ENCODE assay signal across 16 cellular contexts in genomic region chr1:53551428-53551995, GRCh38.
DNase-seq lines count a peak whose midpoint lies in the region; ATAC-seq and TF ChIP-seq lines count a peak whose summit lies in the region.
"Had no signal": no experiment of that assay in that cellular context is flagged by ENCODE, and none has a peak within 500 bp of the region (broad histone marks: within the 10 kb centered on the region; RNA-seq: fewer than 3 reads in every experiment).

No MANE protein-coding gene starts in this region.

- no peak for TF ChIP-seq POLR2A in thyroid gland (IDR thresholded peaks at IDR 0.05)

- H3K9me3 ChIP-seq in RWPE2 (ENCODE audit: severe bottlenecking) (no peaks in the 10 kb centered on the region), upper lobe of right lung (no peaks in the 10 kb centered on the region), thyroid gland (no peaks in the 10 kb centered on the region)
- H3K9me3 ChIP-seq: colonic mucosa had no signal

- no peaks in the 10 kb centered on the region for H3K4me1 Mint-ChIP-seq in activated naive CD4-positive, alpha-beta T cell treated with anti-CD3 and anti-CD28 coated beads, Interleukin-2, amount 10 ng/mL, durations not matched to agents 7 days and 5 days

- H3K9me3 Mint-ChIP-seq in activated naive CD4-positive, alpha-beta T cell treated with anti-CD3 and anti-CD28 coated beads, Interleukin-2, amount 10 ng/mL, durations not matched to agents 7 days and 5 days = no peaks in the 10 kb centered on the region
- H3K9me3 Mint-ChIP-seq: activated naive CD4-positive, alpha-beta T cell treated with anti-CD3 and anti-CD28 coated beads, Interleukin-2, amount 50 U/mL, for 72 hours; HFFc6 had no signal

- H3K4me3 ChIP-seq in RWPE2 (ENCODE audit: severe bottlenecking) = no peak overlapping the region
- no peak overlapping the region for H3K4me3 ChIP-seq in upper lobe of right lung
- no peak overlapping the region for H3K4me3 ChIP-seq in thyroid gland (replicated peaks in 1 of 3)
- H3K4me3 ChIP-seq: colonic mucosa, smooth muscle cell had no signal

- H3K27me3 Mint-ChIP-seq in activated naive CD4-positive, alpha-beta T cell treated with anti-CD3 and anti-CD28 coated beads, Interleukin-2, amount 10 ng/mL, durations not matched to agents 7 days and 5 days = peaks cover 9% of the 10 kb centered on the region

- WGBS in thyroid gland, 2 donors = 84 to 93% methylated on average over 6 to 8 of the region's 8 CpGs

- no peaks in the 10 kb centered on the region for H3K36me3 ChIP-seq in RWPE2 (ENCODE audit: low read depth)
- H3K36me3 ChIP-seq in upper lobe of right lung = no peaks in the 10 kb centered on the region
- H3K36me3 ChIP-seq in thyroid gland = no peaks in the 10 kb centered on the region
- H3K36me3 ChIP-seq: colonic mucosa had no signal

- no peak for TF ChIP-seq CTCF in RWPE2 (IDR thresholded peaks at IDR 0.05; ENCODE audit: poor library complexity, severe bottlenecking)
- TF ChIP-seq CTCF in upper lobe of right lung (IDR thresholded peaks at IDR 0.05) = no peak
- TF ChIP-seq CTCF in thyroid gland (IDR thresholded peaks at IDR 0.05) = no peak

- peak; percentile 13 for DNase-seq in activated naive CD4-positive, alpha-beta T cell treated with anti-CD3 and anti-CD28 coated beads, Interleukin-2, amount 10 ng/mL, durations not matched to agents 7 days and 5 days
- DNase-seq in activated naive CD4-positive, alpha-beta T cell treated with Interleukin-2 at 50 U/mL for 16 hours = no peak
- peak; percentile 24 for DNase-seq in RWPE2 (ENCODE audit: low spot score)
- peak; percentile 45 for DNase-seq in islet precursor cell
- peak; percentile 29 for DNase-seq in upper lobe of right lung
- DNase-seq in thyroid gland = no peak
- DNase-seq in stimulated activated naive CD4-positive, alpha-beta T cell (lab: John Stamatoyannopoulos, UW) = no peak
- DNase-seq: activated CD4-positive, alpha-beta T cell treated with anti-CD3 and anti-CD28 coated beads for 4 hours; colonic mucosa; HFFc6; NCI-H1417 treated with DMSO at 0.1 percent for 48 hours; stimulated activated CD4-positive, alpha-beta T cell treated with anti-CD3 and anti-CD28 coated beads, Interleukin-4, amount 100 ng/mL, for 4 hours had no signal

- no peaks in the 10 kb centered on the region for H3K36me3 Mint-ChIP-seq in activated naive CD4-positive, alpha-beta T cell treated with anti-CD3 and anti-CD28 coated beads, Interleukin-2, amount 10 ng/mL, durations not matched to agents 7 days and 5 days
- H3K36me3 Mint-ChIP-seq: activated naive CD4-positive, alpha-beta T cell treated with anti-CD3 and anti-CD28 coated beads, Interleukin-2, amount 50 U/mL, for 72 hours had no signal

- CTCF ChIA-PET in activated naive CD4-positive, alpha-beta T cell treated with anti-CD3 and anti-CD28 coated beads, Interleukin-2, amount 10 ng/mL, durations not matched to agents 7 days and 5 days (lab: Charles Lee) = no interaction called here

- H3K27ac ChIP-seq in RWPE2 (ENCODE audit: poor library complexity, severe bottlenecking) (no peak overlapping the region), upper lobe of right lung (no peak overlapping the region), thyroid gland (no peak overlapping the region)
- H3K27ac ChIP-seq: colonic mucosa, HL-60 had no signal

- intact Hi-C loops in upper lobe of right lung (cut with DNase I) = no loop called here
- intact Hi-C loops in thyroid gland (cut with DNase I) = no loop called here

- H3K4me3 Mint-ChIP-seq in activated naive CD4-positive, alpha-beta T cell treated with anti-CD3 and anti-CD28 coated beads, Interleukin-2, amount 10 ng/mL, durations not matched to agents 7 days and 5 days = no peak overlapping the region
- H3K4me3 Mint-ChIP-seq: HFFc6 had no signal

- ATAC-seq in RWPE2 (ENCODE audit: low read depth) = no peak
- ATAC-seq in upper lobe of right lung = no peak
- ATAC-seq in HG03025 (IDR thresholded peaks at IDR 0.05; ENCODE audit: low FRiP score, unreplicated experiment) = no peak
- ATAC-seq: activated naive CD4-positive, alpha-beta T cell treated with anti-CD3 and anti-CD28 coated beads, Interleukin-2, amount 50 U/mL, for 72 hours had no signal

- no peaks in the 10 kb centered on the region for H3K4me1 ChIP-seq in RWPE2 (ENCODE audit: insufficient read depth, poor library complexity, severe bottlenecking)
- peaks cover 8% of the 10 kb centered on the region for H3K4me1 ChIP-seq in upper lobe of right lung
- no peaks in the 10 kb centered on the region for H3K4me1 ChIP-seq in thyroid gland
- H3K4me1 ChIP-seq: colonic mucosa had no signal

- H3K27ac Mint-ChIP-seq in activated naive CD4-positive, alpha-beta T cell treated with anti-CD3 and anti-CD28 coated beads, Interleukin-2, amount 10 ng/mL, durations not matched to agents 7 days and 5 days = no peak overlapping the region
- H3K27ac Mint-ChIP-seq: activated naive CD4-positive, alpha-beta T cell treated with anti-CD3 and anti-CD28 coated beads, Interleukin-2, amount 50 U/mL, for 72 hours; HFFc6 had no signal

- H3K27me3 ChIP-seq in RWPE2 (ENCODE audit: insufficient read depth, poor library complexity, severe bottlenecking) (no peaks in the 10 kb centered on the region), upper lobe of right lung (no peaks in the 10 kb centered on the region), thyroid gland (no peaks in the 10 kb centered on the region)
- H3K27me3 ChIP-seq: colonic mucosa had no signal

Comparison
In these comparisons a context has a peak if more than half of its experiments do, and no peak if none do; other contexts are left out.
1. DNase-seq: peak in activated naive CD4-positive, alpha-beta T cell treated with anti-CD3 and anti-CD28 coated beads, Interleukin-2, amount 10 ng/mL, durations not matched to agents 7 days and 5 days (single experiment), RWPE2 (single experiment), islet precursor cell (single experiment) and upper lobe of right lung (single experiment); none in activated naive CD4-positive, alpha-beta T cell treated with Interleukin-2 at 50 U/mL for 16 hours (single experiment), thyroid gland (0 of 2) and stimulated activated naive CD4-positive, alpha-beta T cell (0 of 6).